8 cellular contexts compared by ENCODE assay signal in genomic region chr2:39837856-39838453, GRCh38. TPM values are rescaled to one million over a fixed set of nuclear protein-coding genes. Genes with fewer than 3 reads are reported as not detected.
DNase-seq lines count a peak whose midpoint lies in the region; ATAC-seq and TF ChIP-seq lines count a peak whose summit lies in the region.

No MANE protein-coding gene starts in this region.

- CTCF ChIA-PET in activated CD4-positive, alpha-beta memory T cell treated with anti-CD3 and anti-CD28 coated beads for 36 hours (lab: Charles Lee) = interaction anchor here (0.7 to 1.4 kb wide), 7 partner anchors 9 to 1406 kb away, joined by 3 to 7 read pairs (median 3); no protein-coding TSS in a partner anchor
- CTCF ChIA-PET in activated CD4-positive, alpha-beta memory T cell treated with anti-CD3 and anti-CD28 coated beads, Interleukin-2, amount 10 ng/mL, durations not matched to agents 7 days and 5 days (lab: Charles Lee) = interaction anchor here (0.9 to 1.9 kb wide), 5 partner anchors 9 to 717 kb away, joined by 4 to 10 read pairs (median 5); no protein-coding TSS in a partner anchor

- H3K27ac ChIP-seq in SU-DHL-6 (ENCODE audit: low read depth, low read length) = no peak overlapping the region

- H2AFZ ChIP-seq in SU-DHL-6 (ENCODE audit: low read depth, low read length, severe bottlenecking) = no peak overlapping the region

- H3K9me3 ChIP-seq in SU-DHL-6 (ENCODE audit: insufficient read depth, low read length) = no peaks in the 10 kb centered on the region

- H4K20me1 ChIP-seq in SU-DHL-6 (ENCODE audit: low read depth, low read length) = no peaks in the 10 kb centered on the region

- peaks cover 11% of the 10 kb centered on the region for H3K27me3 Mint-ChIP-seq in activated CD4-positive, alpha-beta memory T cell treated with anti-CD3 and anti-CD28 coated beads for 36 hours
- peaks cover 18% of the 10 kb centered on the region for H3K27me3 Mint-ChIP-seq in activated CD4-positive, alpha-beta memory T cell treated with anti-CD3 and anti-CD28 coated beads, Interleukin-2, amount 10 ng/mL, durations not matched to agents 7 days and 5 days
- H3K27me3 Mint-ChIP-seq in activated T-helper 1 cell treated with anti-CD3 and anti-CD28 coated beads, Interleukin-12 subunit alpha, Interleukin-12 subunit beta, Interleukin-2, Interleukin-4 antibody, amounts not matched to agents 30 ng/mL and 10 ng/mL and 1 ng/mL, durations not matched to agents 14 hours and 24 hours and 36 hours (ENCODE audit: insufficient read depth) = peaks cover 2% of the 10 kb centered on the region

- peaks cover 20% of the 10 kb centered on the region for H3K9me3 Mint-ChIP-seq in activated CD4-positive, alpha-beta memory T cell treated with anti-CD3 and anti-CD28 coated beads for 36 hours
- H3K9me3 Mint-ChIP-seq in activated CD4-positive, alpha-beta memory T cell treated with anti-CD3 and anti-CD28 coated beads, Interleukin-2, amount 10 ng/mL, durations not matched to agents 7 days and 5 days = no peaks in the 10 kb centered on the region
- H3K9me3 Mint-ChIP-seq in activated T-helper 1 cell treated with anti-CD3 and anti-CD28 coated beads, Interleukin-12 subunit alpha, Interleukin-12 subunit beta, Interleukin-2, Interleukin-4 antibody, amounts not matched to agents 30 ng/mL and 10 ng/mL and 1 ng/mL, durations not matched to agents 14 hours and 24 hours and 36 hours = peaks cover 17% of the 10 kb centered on the region

- H3K79me2 ChIP-seq in SU-DHL-6 (ENCODE audit: insufficient read depth, low read length) = no peaks in the 10 kb centered on the region

- peak; percentile 94 for ATAC-seq in GM21528 (IDR thresholded peaks at IDR 0.05; ENCODE audit: low FRiP score, unreplicated experiment)
- ATAC-seq in HG03575 (IDR thresholded peaks at IDR 0.05; ENCODE audit: extremely low read depth, insufficient number of reproducible peaks, low FRiP score, unreplicated experiment) = peak; percentile 84

- H3K27me3 ChIP-seq in SU-DHL-6 (ENCODE audit: low read length) = no peaks in the 10 kb centered on the region

- no peak overlapping the region for H3K4me3 ChIP-seq in SU-DHL-6 (ENCODE audit: insufficient read depth, low read length, poor library complexity, severe bottlenecking)

- POLR2A ChIA-PET in activated CD4-positive, alpha-beta memory T cell treated with anti-CD3 and anti-CD28 coated beads for 36 hours (lab: Charles Lee) = no interaction called here
- POLR2A ChIA-PET in activated CD4-positive, alpha-beta memory T cell treated with anti-CD3 and anti-CD28 coated beads, Interleukin-2, amount 10 ng/mL, durations not matched to agents 7 days and 5 days (lab: Charles Lee) = no interaction called here

- DNase-seq in activated CD4-positive, alpha-beta memory T cell treated with anti-CD3 and anti-CD28 coated beads for 36 hours = peak; percentile 22
- no peak for DNase-seq in activated CD4-positive, alpha-beta memory T cell treated with anti-CD3 and anti-CD28 coated beads, Interleukin-2, amount 10 ng/mL, durations not matched to agents 7 days and 5 days
- peak; percentile 18 for DNase-seq in hepatic stellate cell (ENCODE audit: low spot score)
- DNase-seq in activated T-helper 1 cell treated with anti-CD3 and anti-CD28 coated beads, Interleukin-12 subunit alpha, Interleukin-12 subunit beta, Interleukin-2, Interleukin-4 antibody, amounts not matched to agents 30 ng/mL and 10 ng/mL and 1 ng/mL, durations not matched to agents 14 hours and 24 hours and 36 hours (ENCODE audit: low spot score) = no peak
- DNase-seq in stimulated activated CD4-positive, alpha-beta T cell treated with anti-CD3 and anti-CD28 coated beads, Interleukin-4, amount 100 ng/mL, for 24 hours = no peak

- no peak overlapping the region for H3K27ac Mint-ChIP-seq in activated CD4-positive, alpha-beta memory T cell treated with anti-CD3 and anti-CD28 coated beads for 36 hours
- H3K27ac Mint-ChIP-seq in activated CD4-positive, alpha-beta memory T cell treated with anti-CD3 and anti-CD28 coated beads, Interleukin-2, amount 10 ng/mL, durations not matched to agents 7 days and 5 days = no peak overlapping the region
- H3K27ac Mint-ChIP-seq in activated T-helper 1 cell treated with anti-CD3 and anti-CD28 coated beads, Interleukin-12 subunit alpha, Interleukin-12 subunit beta, Interleukin-2, Interleukin-4 antibody, amounts not matched to agents 30 ng/mL and 10 ng/mL and 1 ng/mL, durations not matched to agents 14 hours and 24 hours and 36 hours = no peak overlapping the region

- TF ChIP-seq CTCF in SU-DHL-6 (IDR thresholded peaks at IDR 0.05; ENCODE audit: insufficient read depth, low read length, poor library complexity, severe bottlenecking) = peak; percentile 89

- no peak overlapping the region for H3K4me2 ChIP-seq in SU-DHL-6 (ENCODE audit: low read depth, low read length, poor library complexity, severe bottlenecking)

- H3K4me3 Mint-ChIP-seq in activated CD4-positive, alpha-beta memory T cell treated with anti-CD3 and anti-CD28 coated beads for 36 hours = no peak overlapping the region
- H3K4me3 Mint-ChIP-seq in activated CD4-positive, alpha-beta memory T cell treated with anti-CD3 and anti-CD28 coated beads, Interleukin-2, amount 10 ng/mL, durations not matched to agents 7 days and 5 days = no peak overlapping the region
- no peak overlapping the region for H3K4me3 Mint-ChIP-seq in activated T-helper 1 cell treated with anti-CD3 and anti-CD28 coated beads, Interleukin-12 subunit alpha, Interleukin-12 subunit beta, Interleukin-2, Interleukin-4 antibody, amounts not matched to agents 30 ng/mL and 10 ng/mL and 1 ng/mL, durations not matched to agents 14 hours and 24 hours and 36 hours

- no peaks in the 10 kb centered on the region for H3K36me3 ChIP-seq in SU-DHL-6 (ENCODE audit: low read length)

- no peak overlapping the region for H3K9ac ChIP-seq in SU-DHL-6 (ENCODE audit: low read length)

- H3K9me2 ChIP-seq in SU-DHL-6 (replicated peaks; ENCODE audit: insufficient read depth, low read length) = no peaks in the 10 kb centered on the region

- H3K36me3 Mint-ChIP-seq in activated CD4-positive, alpha-beta memory T cell treated with anti-CD3 and anti-CD28 coated beads for 36 hours = no peaks in the 10 kb centered on the region
- H3K36me3 Mint-ChIP-seq in activated CD4-positive, alpha-beta memory T cell treated with anti-CD3 and anti-CD28 coated beads, Interleukin-2, amount 10 ng/mL, durations not matched to agents 7 days and 5 days (ENCODE audit: low read depth) = no peaks in the 10 kb centered on the region
- no peaks in the 10 kb centered on the region for H3K36me3 Mint-ChIP-seq in activated T-helper 1 cell treated with anti-CD3 and anti-CD28 coated beads, Interleukin-12 subunit alpha, Interleukin-12 subunit beta, Interleukin-2, Interleukin-4 antibody, amounts not matched to agents 30 ng/mL and 10 ng/mL and 1 ng/mL, durations not matched to agents 14 hours and 24 hours and 36 hours (ENCODE audit: low read depth)

- no peaks in the 10 kb centered on the region for H3F3A ChIP-seq in SU-DHL-6 (ENCODE audit: insufficient read depth)

- intact Hi-C loops in activated CD4-positive, alpha-beta memory T cell treated with anti-CD3 and anti-CD28 coated beads for 36 hours (cut with micrococcal nuclease) = no loop called here
- intact Hi-C loops in activated T-helper 1 cell treated with anti-CD3 and anti-CD28 coated beads, Interleukin-12 subunit alpha, Interleukin-12 subunit beta, Interleukin-2, Interleukin-4 antibody, amounts not matched to agents 30 ng/mL and 10 ng/mL and 1 ng/mL, durations not matched to agents 14 hours and 24 hours and 36 hours (cut with micrococcal nuclease) = no loop called here

- no peaks in the 10 kb centered on the region for H3K4me1 Mint-ChIP-seq in activated CD4-positive, alpha-beta memory T cell treated with anti-CD3 and anti-CD28 coated beads for 36 hours (ENCODE audit: low read depth)
- H3K4me1 Mint-ChIP-seq in activated CD4-positive, alpha-beta memory T cell treated with anti-CD3 and anti-CD28 coated beads, Interleukin-2, amount 10 ng/mL, durations not matched to agents 7 days and 5 days = no peaks in the 10 kb centered on the region
- no peaks in the 10 kb centered on the region for H3K4me1 Mint-ChIP-seq in activated T-helper 1 cell treated with anti-CD3 and anti-CD28 coated beads, Interleukin-12 subunit alpha, Interleukin-12 subunit beta, Interleukin-2, Interleukin-4 antibody, amounts not matched to agents 30 ng/mL and 10 ng/mL and 1 ng/mL, durations not matched to agents 14 hours and 24 hours and 36 hours (ENCODE audit: low read depth)

RNA-seq across cellular contexts. Expression of gene THUMPD2, which starts 58.9 kb away (rescaled TPM):
- total RNA-seq in activated CD4-positive, alpha-beta memory T cell treated with anti-CD3 and anti-CD28 coated beads for 36 hours = 10 to 100 TPM; 10.6 to 11.5 TPM
- total RNA-seq in activated CD4-positive, alpha-beta memory T cell treated with anti-CD3 and anti-CD28 coated beads, Interleukin-2, amount 10 ng/mL, durations not matched to agents 7 days and 5 days = 10 to 100 TPM; 12.9 to 13.3 TPM
- total RNA-seq in activated T-helper 1 cell treated with anti-CD3 and anti-CD28 coated beads, Interleukin-12 subunit alpha, Interleukin-12 subunit beta, Interleukin-2, Interleukin-4 antibody, amounts not matched to agents 30 ng/mL and 10 ng/mL and 1 ng/mL, durations not matched to agents 14 hours and 24 hours and 36 hours = 21.2 and 21.6 TPM in 2 replicates

Comparison
In these comparisons a context has a peak if more than half of its experiments do, and no peak if none do; other contexts are left out.
1. DNase-seq: peak in activated CD4-positive, alpha-beta memory T cell treated with anti-CD3 and anti-CD28 coated beads for 36 hours (single experiment) and hepatic stellate cell (single experiment); none in activated CD4-positive, alpha-beta memory T cell treated with anti-CD3 and anti-CD28 coated beads, Interleukin-2, amount 10 ng/mL, durations not matched to agents 7 days and 5 days (single experiment), activated T-helper 1 cell treated with anti-CD3 and anti-CD28 coated beads, Interleukin-12 subunit alpha, Interleukin-12 subunit beta, Interleukin-2, Interleukin-4 antibody, amounts not matched to agents 30 ng/mL and 10 ng/mL and 1 ng/mL, durations not matched to agents 14 hours and 24 hours and 36 hours (single experiment) and stimulated activated CD4-positive, alpha-beta T cell treated with anti-CD3 and anti-CD28 coated beads, Interleukin-4, amount 100 ng/mL, for 24 hours (single experiment).